Comparison of ENCODE assay signal across 12 cellular contexts in the genomic region with DNA sequence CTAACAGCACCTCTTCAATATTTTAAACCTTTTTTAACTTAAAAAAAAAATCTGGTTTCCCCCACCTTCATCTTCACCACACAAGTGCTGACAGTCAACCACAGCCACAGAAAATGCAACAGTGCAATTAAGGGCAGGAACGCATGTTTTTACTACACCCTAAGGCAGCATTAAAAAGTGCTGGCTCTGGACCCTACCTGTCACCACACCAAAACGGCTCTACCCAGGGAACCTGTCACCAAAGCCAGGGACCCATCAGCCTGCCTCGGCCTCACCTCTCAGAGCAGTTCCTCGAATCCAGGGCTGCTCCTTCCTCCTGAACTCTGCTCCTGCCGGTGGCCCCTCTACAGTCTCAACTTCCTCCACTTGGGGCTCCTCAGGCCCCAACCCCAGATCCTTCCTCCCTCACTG. TPM values are rescaled to one million over a fixed set of nuclear protein-coding genes. Genes with fewer than 3 reads are reported as not detected.
DNase-seq lines count a peak whose midpoint lies in the region; ATAC-seq and TF ChIP-seq lines count a peak whose summit lies in the region.
"Had no signal": no experiment of that assay in that cellular context is flagged by ENCODE, and none has a peak within 500 bp of the region (broad histone marks: within the 10 kb centered on the region; RNA-seq: fewer than 3 reads in every experiment).

No MANE protein-coding gene starts in this region.

- no peaks in the 10 kb centered on the region for H3K9me2 ChIP-seq in Loucy (replicated peaks; ENCODE audit: low read depth, low read length)

- H3K4me3 ChIP-seq in Loucy (ENCODE audit: low read length, poor library complexity, severe bottlenecking) (peak overlapping the region; percentile 61), neutrophil (ENCODE audit: low read depth in 1 of 2, low read length in 1 of 2) (no peak overlapping the region), ovary (no peak overlapping the region)
- H3K4me3 ChIP-seq: A549, hepatocyte had no signal

- DNase-seq in activated CD4-positive, alpha-beta T cell treated with anti-CD3 and anti-CD28 coated beads, Interleukin-2, amount 10 ng/mL, durations not matched to agents 24 days and 14 days = peak; percentile 81
- no peak for DNase-seq in activated CD4-positive, alpha-beta T cell treated with anti-CD3 and anti-CD28 coated beads, Interleukin-2, amount 50 U/mL, for 4 hours
- peak; percentile 52 for DNase-seq in activated T-cell treated with anti-CD3 and anti-CD28 coated beads, Interleukin-2, amount 50 U/mL, for 24 hours
- no peak for DNase-seq in effector CD8-positive, alpha-beta T cell (lab: John Stamatoyannopoulos, UW)
- no peak for DNase-seq in ovary

- H3K36me3 Mint-ChIP-seq in activated CD4-positive, alpha-beta T cell treated with anti-CD3 and anti-CD28 coated beads, Interleukin-2, amount 10 ng/mL, durations not matched to agents 24 days and 14 days (ENCODE audit: low read depth) = peaks cover 4% of the 10 kb centered on the region
- peaks cover 14% of the 10 kb centered on the region for H3K36me3 Mint-ChIP-seq in activated T-cell treated with anti-CD3 and anti-CD28 coated beads, Interleukin-2, amount 50 U/mL, for 24 hours (ENCODE audit: low read depth)
- H3K36me3 Mint-ChIP-seq: mesothelial cell of epicardium had no signal

- peak overlapping the region; percentile 75 for H3K4me3 Mint-ChIP-seq in activated CD4-positive, alpha-beta T cell treated with anti-CD3 and anti-CD28 coated beads, Interleukin-2, amount 10 ng/mL, durations not matched to agents 24 days and 14 days
- H3K4me3 Mint-ChIP-seq in activated T-cell treated with anti-CD3 and anti-CD28 coated beads, Interleukin-2, amount 50 U/mL, for 24 hours = peak overlapping the region; percentile 69
- H3K4me3 Mint-ChIP-seq: mesothelial cell of epicardium had no signal

- no peaks in the 10 kb centered on the region for H3K27me3 ChIP-seq in Loucy (ENCODE audit: insufficient read depth, low read length, poor library complexity, severe bottlenecking)
- no peaks in the 10 kb centered on the region for H3K27me3 ChIP-seq in neutrophil
- H3K27me3 ChIP-seq in ovary = no peaks in the 10 kb centered on the region
- H3K27me3 ChIP-seq: hepatocyte had no signal

- H4K20me1 ChIP-seq in Loucy (ENCODE audit: insufficient read depth, low read length, poor library complexity, severe bottlenecking) = peaks cover 56% of the 10 kb centered on the region

- intact Hi-C loops in activated CD4-positive, alpha-beta T cell treated with anti-CD3 and anti-CD28 coated beads, Interleukin-2, amount 10 ng/mL, durations not matched to agents 24 days and 14 days (cut with micrococcal nuclease) = no loop called here
- intact Hi-C loops in ovary (cut with DNase I) = no loop called here

- peak overlapping the region; percentile 80 for H3K4me2 ChIP-seq in Loucy (ENCODE audit: low read depth, low read length, poor library complexity, severe bottlenecking)
- H3K4me2 ChIP-seq: A549, hepatocyte had no signal

- TF ChIP-seq EP300 in ovary (IDR thresholded peaks at IDR 0.05) = no peak

- H3K27ac Mint-ChIP-seq in activated CD4-positive, alpha-beta T cell treated with anti-CD3 and anti-CD28 coated beads, Interleukin-2, amount 10 ng/mL, durations not matched to agents 24 days and 14 days = peak overlapping the region; percentile 76
- peak overlapping the region; percentile 85 for H3K27ac Mint-ChIP-seq in activated T-cell treated with anti-CD3 and anti-CD28 coated beads, Interleukin-2, amount 50 U/mL, for 24 hours
- H3K27ac Mint-ChIP-seq: mesothelial cell of epicardium had no signal

- no peaks in the 10 kb centered on the region for H3K36me3 ChIP-seq in Loucy (ENCODE audit: insufficient read depth, low read length)
- H3K36me3 ChIP-seq in neutrophil = no peaks in the 10 kb centered on the region
- H3K36me3 ChIP-seq in ovary = no peaks in the 10 kb centered on the region

- H3K9me3 ChIP-seq in Loucy (ENCODE audit: insufficient read depth, low read depth, low read length) (no peaks in the 10 kb centered on the region), neutrophil (no peaks in the 10 kb centered on the region), ovary (no peaks in the 10 kb centered on the region)
- H3K9me3 ChIP-seq: A549 had no signal

- no peaks in the 10 kb centered on the region for H3K27me3 Mint-ChIP-seq in activated CD4-positive, alpha-beta T cell treated with anti-CD3 and anti-CD28 coated beads, Interleukin-2, amount 10 ng/mL, durations not matched to agents 24 days and 14 days
- no peaks in the 10 kb centered on the region for H3K27me3 Mint-ChIP-seq in activated T-cell treated with anti-CD3 and anti-CD28 coated beads, Interleukin-2, amount 50 U/mL, for 24 hours

- H3K79me2 ChIP-seq in Loucy (ENCODE audit: insufficient read depth, low read length) = peaks cover 95% of the 10 kb centered on the region

- H3F3A ChIP-seq in Loucy (ENCODE audit: low read depth) = no peaks in the 10 kb centered on the region

- TF ChIP-seq POLR2A in ovary (IDR thresholded peaks at IDR 0.05) = no peak

- no peak overlapping the region for H2AFZ ChIP-seq in Loucy (ENCODE audit: low read length)
- H2AFZ ChIP-seq: hepatocyte had no signal

- H3K4me1 ChIP-seq in Loucy (ENCODE audit: insufficient read depth, low read length, poor library complexity, severe bottlenecking) (peaks cover 58% of the 10 kb centered on the region), neutrophil (ENCODE audit: control insufficient read depth in 1 of 2, insufficient read depth in 1 of 2, low read depth in 1 of 2, low read length in 1 of 2) (peaks cover 29 to 39% of the 10 kb centered on the region in 2 experiments), ovary (ENCODE audit: insufficient read depth) (peaks cover 9% of the 10 kb centered on the region)

- peak overlapping the region; percentile 59 for H3K27ac ChIP-seq in neutrophil
- no peak overlapping the region for H3K27ac ChIP-seq in ovary
- H3K27ac ChIP-seq: A549, hepatocyte had no signal

- H3K9ac ChIP-seq in Loucy (ENCODE audit: low read depth, low read length, poor library complexity, severe bottlenecking) = peak overlapping the region; percentile 61

- peaks cover 61% of the 10 kb centered on the region for H3K4me1 Mint-ChIP-seq in activated CD4-positive, alpha-beta T cell treated with anti-CD3 and anti-CD28 coated beads, Interleukin-2, amount 10 ng/mL, durations not matched to agents 24 days and 14 days
- H3K4me1 Mint-ChIP-seq in activated T-cell treated with anti-CD3 and anti-CD28 coated beads, Interleukin-2, amount 50 U/mL, for 24 hours (ENCODE audit: low read depth) = peaks cover 82% of the 10 kb centered on the region

- no peak for ATAC-seq in GM18858 (IDR thresholded peaks at IDR 0.05; ENCODE audit: unreplicated experiment)
- ATAC-seq: A549, HepG2 had no signal

- H3K9me3 Mint-ChIP-seq in activated CD4-positive, alpha-beta T cell treated with anti-CD3 and anti-CD28 coated beads, Interleukin-2, amount 10 ng/mL, durations not matched to agents 24 days and 14 days = no peaks in the 10 kb centered on the region
- no peaks in the 10 kb centered on the region for H3K9me3 Mint-ChIP-seq in activated T-cell treated with anti-CD3 and anti-CD28 coated beads, Interleukin-2, amount 50 U/mL, for 24 hours
- H3K9me3 Mint-ChIP-seq: mesothelial cell of epicardium had no signal

- TF ChIP-seq CTCF in Loucy (conservative IDR thresholded peaks at IDR 0.05; ENCODE audit: low read length) (no peak), neutrophil (IDR thresholded peaks at IDR 0.05) (no peak), ovary (IDR thresholded peaks at IDR 0.05) (no peak)

- 86 to 89% (median 87%) methylated on average over 5 of the region's 5 CpGs for WGBS in ovary, 3 donors

RNA-seq across cellular contexts. Expression of a gene that starts 22.5 kb away (rescaled TPM):
- total RNA-seq in activated CD4-positive, alpha-beta T cell treated with anti-CD3 and anti-CD28 coated beads, Interleukin-2, amount 10 ng/mL, durations not matched to agents 24 days and 14 days = 60.2 and 65.0 TPM in 2 replicates
- total RNA-seq in ovary = 10 to 100 TPM; 20.6 to 37.9 (median 30.2) TPM
- polyA plus RNA-seq in ovary = 10 to 100 TPM; 17.6 to 39.7 TPM

RNA-seq across cellular contexts. Expression of a gene that starts 33.3 kb away (rescaled TPM):
- total RNA-seq in activated CD4-positive, alpha-beta T cell treated with anti-CD3 and anti-CD28 coated beads, Interleukin-2, amount 10 ng/mL, durations not matched to agents 24 days and 14 days = 15.5 and 16.8 TPM in 2 replicates
- 10 to 100 TPM; 10.3 to 13.2 (median 11.6) TPM for total RNA-seq in ovary
- 1 to 10 TPM; 3.0 to 7.3 TPM for polyA plus RNA-seq in ovary

RNA-seq across cellular contexts. Expression of a gene that starts 52.4 kb away (rescaled TPM):
- total RNA-seq in activated CD4-positive, alpha-beta T cell treated with anti-CD3 and anti-CD28 coated beads, Interleukin-2, amount 10 ng/mL, durations not matched to agents 24 days and 14 days = 88.6 and 89.8 TPM in 2 replicates
- total RNA-seq in ovary = 10 to 100 TPM in 6 of 7 donors, 1 to 10 TPM in 1; 8.9 to 52.6 (median 47.9) TPM
- 10 to 100 TPM in 1 of 2 donors, 1 to 10 TPM in 1; 5.9 to 26.3 TPM for polyA plus RNA-seq in ovary

Comparison
In these comparisons a context has a peak if more than half of its experiments do, and no peak if none do; other contexts are left out.
1. DNase-seq: peak in activated CD4-positive, alpha-beta T cell treated with anti-CD3 and anti-CD28 coated beads, Interleukin-2, amount 10 ng/mL, durations not matched to agents 24 days and 14 days (single experiment) and activated T-cell treated with anti-CD3 and anti-CD28 coated beads, Interleukin-2, amount 50 U/mL, for 24 hours (single experiment); none in activated CD4-positive, alpha-beta T cell treated with anti-CD3 and anti-CD28 coated beads, Interleukin-2, amount 50 U/mL, for 4 hours (0 of 2), effector CD8-positive, alpha-beta T cell (single experiment) and ovary (0 of 5).